In the genomic region with DNA sequence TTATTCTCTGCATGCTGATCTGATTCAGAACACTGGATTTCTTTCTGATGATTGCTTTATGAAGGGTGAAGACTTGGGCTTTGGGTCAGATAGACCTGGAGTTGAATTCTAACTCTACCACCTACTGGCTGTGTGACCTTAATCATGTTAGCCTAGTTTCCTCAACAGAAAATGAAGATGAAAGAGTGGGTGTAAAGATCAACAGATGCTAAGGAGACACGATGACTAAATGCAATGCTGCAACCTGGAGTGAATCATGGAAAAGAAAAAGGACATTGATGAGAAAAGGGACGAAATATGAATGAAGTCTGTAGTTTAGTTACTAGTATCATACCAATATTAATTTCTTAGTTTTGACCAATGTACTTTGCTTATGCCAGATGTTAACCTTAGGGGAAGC, we compare ENCODE assay signal across 28 cellular contexts. TPM values are rescaled to one million over a fixed set of nuclear protein-coding genes. Genes with fewer than 3 reads are reported as not detected.
"Had no signal": no experiment of that assay in that cellular context is flagged by ENCODE, and none has a peak within 500 bp of the region (broad histone marks: within the 10 kb centered on the region; RNA-seq: fewer than 3 reads in every experiment).

No MANE protein-coding gene starts in this region.

- H3K4me3 Mint-ChIP-seq: activated CD8-positive, alpha-beta T cell treated with anti-CD3 and anti-CD28 coated beads, Interleukin-2, amount 10 ng/mL, durations not matched to agents 7 days and 5 days; activated naive CD4-positive, alpha-beta T cell treated with anti-CD3 and anti-CD28 coated beads, Interleukin-2, amount 50 U/mL, for 24 hours; T-cell had no signal

- H3K4me3 ChIP-seq: MG63, SK-N-MC had no signal

- H3K36me3 Mint-ChIP-seq: activated naive CD4-positive, alpha-beta T cell treated with anti-CD3 and anti-CD28 coated beads, Interleukin-2, amount 50 U/mL, for 24 hours; T-cell had no signal

- H3K9me3 Mint-ChIP-seq: activated naive CD4-positive, alpha-beta T cell treated with anti-CD3 and anti-CD28 coated beads, Interleukin-2, amount 50 U/mL, for 24 hours; T-cell had no signal

- DNase-seq: activated CD4-positive, alpha-beta T cell treated with anti-CD3 and anti-CD28 coated beads for 4 hours; activated CD8-positive, alpha-beta memory T cell treated with anti-CD3 and anti-CD28 coated beads, Interleukin-2, amount 50 U/mL, for 48 hours; activated CD8-positive, alpha-beta T cell treated with anti-CD3 and anti-CD28 coated beads, Interleukin-2, amount 10 ng/mL, durations not matched to agents 7 days and 5 days; activated effector memory CD4-positive, alpha-beta T cell treated with Interleukin-2 at 50 U/mL for 16 hours; activated naive CD4-positive, alpha-beta T cell; activated T-cell treated with anti-CD3 and anti-CD28 coated beads, Interleukin-2, amount 50 U/mL, for 1 hour; anterior cingulate cortex; caudate nucleus; MG63; MV-4-11; NCI-H1092 treated with DMSO at 0.1 percent for 48 hours; NCI-H1417 treated with DMSO at 0.1 percent for 48 hours; NCI-H1694; NCI-H2029; NCI-H2107; NCI-H2171 treated with DMSO at 0.1 percent for 48 hours; NCI-H226; NCI-H510A; NCI-H526 treated with DMSO at 0.1 percent for 48 hours; RPMI8226; T-cell had no signal

- H3K4me1 Mint-ChIP-seq: T-cell had no signal

- H3K9ac ChIP-seq: KMS-11 had no signal

- H3K27me3 ChIP-seq: MG63 had no signal

- H3K27ac Mint-ChIP-seq: activated CD8-positive, alpha-beta T cell treated with anti-CD3 and anti-CD28 coated beads, Interleukin-2, amount 10 ng/mL, durations not matched to agents 7 days and 5 days; activated naive CD4-positive, alpha-beta T cell treated with anti-CD3 and anti-CD28 coated beads, Interleukin-2, amount 50 U/mL, for 24 hours; T-cell had no signal

- H3K4me2 ChIP-seq: KMS-11 had no signal

- H3K27ac ChIP-seq: KMS-11, SK-N-MC, WERI-Rb-1 had no signal

- H3K36me3 ChIP-seq: MG63, WERI-Rb-1 had no signal

RNA-seq across cellular contexts. Expression of a gene that starts 53.8 kb away (rescaled TPM):
- total RNA-seq: activated CD8-positive, alpha-beta T cell treated with anti-CD3 and anti-CD28 coated beads, Interleukin-2, amount 10 ng/mL, durations not matched to agents 7 days and 5 days; OCI-LY7; Right ventricle myocardium inferior; T-cell; T-helper 2 cell treated with Interferon-gamma antibody and Interleukin-4, amounts not matched to agents 100 ng/mL and 5 ng/mL, for 36 hours had no signal
